ENCODE assay signal across 9 cellular contexts in the genomic region with DNA sequence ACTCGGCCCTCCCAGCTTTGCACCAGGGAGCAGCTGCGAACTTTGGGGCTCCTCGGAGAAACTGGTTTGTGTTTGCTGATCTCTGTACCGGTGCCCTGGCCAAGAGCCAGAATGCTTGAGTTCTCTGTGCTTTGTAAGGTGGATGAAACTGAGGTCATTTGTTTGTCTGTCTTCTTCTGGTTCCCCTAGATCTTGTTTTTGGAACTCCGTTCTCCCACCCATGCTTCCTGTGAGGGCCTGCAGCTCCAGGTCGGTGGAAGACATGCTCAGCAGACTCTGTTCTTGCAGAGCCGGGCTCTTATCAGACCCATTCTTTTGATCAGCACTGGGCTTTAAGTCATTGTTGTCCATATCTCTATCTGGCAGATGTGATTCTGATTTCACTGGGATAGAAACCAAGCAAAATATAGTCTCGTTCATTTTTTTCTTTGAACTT. TPM values are rescaled to one million over a fixed set of nuclear protein-coding genes. Genes with fewer than 3 reads are reported as not detected.
DNase-seq lines count a peak whose midpoint lies in the region; ATAC-seq and TF ChIP-seq lines count a peak whose summit lies in the region.
"Had no signal": no experiment of that assay in that cellular context is flagged by ENCODE, and none has a peak within 500 bp of the region (broad histone marks: within the 10 kb centered on the region; RNA-seq: fewer than 3 reads in every experiment).

No MANE protein-coding gene starts in this region.

- no peaks in the 10 kb centered on the region for H3K27me3 ChIP-seq in right lobe of liver
- H3K27me3 ChIP-seq in upper lobe of left lung, result no peaks in the 10 kb centered on the region

- H3K36me3 Mint-ChIP-seq in activated naive CD8-positive, alpha-beta T cell treated with anti-CD3 and anti-CD28 coated beads for 36 hours, result peaks cover 2% of the 10 kb centered on the region

- H3K4me3 Mint-ChIP-seq in activated naive CD8-positive, alpha-beta T cell treated with anti-CD3 and anti-CD28 coated beads for 36 hours, result peak overlapping the region; percentile 76

- no peaks in the 10 kb centered on the region for H3K9me3 Mint-ChIP-seq in activated naive CD8-positive, alpha-beta T cell treated with anti-CD3 and anti-CD28 coated beads for 36 hours

- no peak overlapping the region for H3K4me3 ChIP-seq in right lobe of liver
- peak overlapping the region in 2 of 4 donors; percentile 20 to 31 for H3K4me3 ChIP-seq in upper lobe of left lung

- H3K27me3 Mint-ChIP-seq in activated naive CD8-positive, alpha-beta T cell treated with anti-CD3 and anti-CD28 coated beads for 36 hours, result peaks cover 88% of the 10 kb centered on the region

- H3K4me1 ChIP-seq in right lobe of liver, result no peaks in the 10 kb centered on the region
- peaks cover 43 to 63% (median 46%) of the 10 kb centered on the region in 4 donors for H3K4me1 ChIP-seq in upper lobe of left lung

- intact Hi-C loops in right lobe of liver (cut with DNase I), result no loop called here

- H3K27ac ChIP-seq in right lobe of liver, result no peak overlapping the region
- H3K27ac ChIP-seq in upper lobe of left lung, result peak overlapping the region; percentile 53 to 86 (median 76)

- ATAC-seq in right lobe of liver (peak; percentile 22 to 38 (median 24)), upper lobe of left lung (ENCODE audit: low FRiP score in 2 of 2) (peak; percentile 28 to 47), HG02852 (IDR thresholded peaks at IDR 0.05; ENCODE audit: unreplicated experiment) (no peak), GM21529 (IDR thresholded peaks at IDR 0.05; ENCODE audit: unreplicated experiment) (no peak)

- TF ChIP-seq POLR2A in right lobe of liver (IDR thresholded peaks at IDR 0.05), result no peak
- TF ChIP-seq POLR2A in upper lobe of left lung (IDR thresholded peaks at IDR 0.05), result no peak

- peaks cover 28% of the 10 kb centered on the region for H3K4me1 Mint-ChIP-seq in activated naive CD8-positive, alpha-beta T cell treated with anti-CD3 and anti-CD28 coated beads for 36 hours

- H3K36me3 ChIP-seq in right lobe of liver (no peaks in the 10 kb centered on the region), upper lobe of left lung (peaks cover 0 to 23% (median 0%) of the 10 kb centered on the region in 4 donors)

- peak overlapping the region; percentile 90 for H3K27ac Mint-ChIP-seq in activated naive CD8-positive, alpha-beta T cell treated with anti-CD3 and anti-CD28 coated beads for 36 hours

- 44% methylated on average over 5 of the region's 8 CpGs for WGBS in right lobe of liver (ENCODE audit: insufficient coverage, low coverage, low lambda C conversion rate, missing lambda C conversion rate)
- WGBS in upper lobe of left lung, 2 donors, result 21 to 24% methylated on average over 8 of the region's 8 CpGs

- TF ChIP-seq CTCF in right lobe of liver (IDR thresholded peaks at IDR 0.05), result no peak
- TF ChIP-seq CTCF in upper lobe of left lung (IDR thresholded peaks at IDR 0.05), result no peak

- H3K9me3 ChIP-seq in right lobe of liver (no peaks in the 10 kb centered on the region), upper lobe of left lung (no peaks in the 10 kb centered on the region)

- peak; percentile 10 for DNase-seq in stimulated activated CD4-positive, alpha-beta T cell treated with anti-CD3 and anti-CD28 coated beads, Interleukin-12 subunit alpha, Interleukin-12 subunit beta, amount 100 ng/mL, for 4 hours
- DNase-seq in stimulated activated CD4-positive, alpha-beta T cell treated with anti-CD3 and anti-CD28 coated beads, Interleukin-4, amount 100 ng/mL, for 1 hour, result no peak
- no peak for DNase-seq in activated naive CD8-positive, alpha-beta T cell treated with anti-CD3 and anti-CD28 coated beads for 36 hours
- DNase-seq in right lobe of liver (peak in 1 of 3 donors; percentile 33), upper lobe of left lung (peak in 1 of 2 donors; percentile 49), SKM-1 treated with dmso at 0.1 percent for 144 hours (lab: John Stamatoyannopoulos, UW; ENCODE audit: unreplicated experiment) (no peak)
- DNase-seq: DMS 273 treated with DMSO at 0.1 percent for 48 hours had no signal

- no peak for TF ChIP-seq EP300 in upper lobe of left lung (IDR thresholded peaks at IDR 0.05)

RNA-seq across cellular contexts. Expression of gene JCAD, which starts 31.4 kb away (rescaled TPM):
- under 1 TPM; 0.02 to 0.14 TPM for total RNA-seq in activated naive CD8-positive, alpha-beta T cell treated with anti-CD3 and anti-CD28 coated beads for 36 hours
- total RNA-seq in right lobe of liver (1 to 10 TPM; 1.4 to 3.7 (median 2.0) TPM), upper lobe of left lung (10 to 100 TPM; 16.8 to 83.7 (median 37.6) TPM)

Comparison
In these comparisons a context has a peak if more than half of its experiments do, and no peak if none do; other contexts are left out.
1. ATAC-seq: peak in right lobe of liver (4 of 4) and upper lobe of left lung (2 of 2); none in HG02852 (single experiment) and GM21529 (single experiment).
2. H3K27ac ChIP-seq: peak in upper lobe of left lung (4 of 4); none in right lobe of liver (0 of 3).